ENCODE assay signal across 31 cellular contexts in the genomic region with DNA sequence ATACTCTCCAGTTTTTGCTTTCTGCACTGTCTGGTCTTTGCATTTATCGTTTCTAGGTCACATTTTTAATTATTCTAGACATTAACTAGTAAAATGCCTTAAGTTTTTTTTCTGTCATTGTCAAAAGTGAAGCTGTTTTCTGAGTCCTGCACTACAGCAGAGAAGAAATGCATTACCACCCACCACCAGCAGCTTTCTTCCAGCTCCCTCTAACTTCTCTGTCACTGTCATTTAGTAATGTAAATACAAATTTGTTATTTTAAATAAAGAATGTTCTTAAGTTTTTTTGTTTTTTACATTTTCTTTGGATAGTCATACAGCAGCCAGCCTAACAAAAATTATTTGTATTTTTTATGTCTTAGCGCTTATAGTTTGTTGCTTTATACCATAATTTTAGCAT. TPM values are rescaled to one million over a fixed set of nuclear protein-coding genes. Genes with fewer than 3 reads are reported as not detected.
"Had no signal": no experiment of that assay in that cellular context is flagged by ENCODE, and none has a peak within 500 bp of the region (broad histone marks: within the 10 kb centered on the region; RNA-seq: fewer than 3 reads in every experiment).

No MANE protein-coding gene starts in this region.

- DNase-seq: activated CD4-positive, alpha-beta memory T cell treated with anti-CD3 and anti-CD28 coated beads, Interleukin-2, amount 10 ng/mL, durations not matched to agents 7 days and 5 days; activated CD4-positive, alpha-beta T cell treated with anti-CD3 and anti-CD28 coated beads for 1 hour; activated CD4-positive, alpha-beta T cell treated with anti-CD3 and anti-CD28 coated beads for 4 hours; activated CD4-positive, alpha-beta T cell treated with anti-CD3 and anti-CD28 coated beads, Interleukin-2, amount 10 ng/mL, durations not matched to agents 7 days and 5 days; activated CD4-positive, alpha-beta T cell treated with anti-CD3 and anti-CD28 coated beads, Interleukin-2, amount 50 U/mL, for 4 hours; activated CD8-positive, alpha-beta memory T cell treated with anti-CD3 and anti-CD28 coated beads, Interleukin-2, amount 50 U/mL, for 48 hours; activated gamma-delta T cell; activated naive CD4-positive, alpha-beta T cell; activated naive CD4-positive, alpha-beta T cell treated with anti-CD3 and anti-CD28 coated beads, Interleukin-2, amount 10 ng/mL, durations not matched to agents 7 days and 5 days; activated naive CD8-positive, alpha-beta T cell treated with anti-CD3 and anti-CD28 coated beads, Interleukin-2, amount 10 ng/mL, durations not matched to agents 7 days and 5 days; activated T-cell treated with anti-CD3 and anti-CD28 coated beads for 4 hours; activated T-cell treated with anti-CD3 and anti-CD28 coated beads, Interleukin-2, amount 50 U/mL, for 24 hours; activated T-cell treated with anti-CD3 and anti-CD28 coated beads, Interleukin-2, amount 50 U/mL, for 72 hours; central memory CD4-positive, alpha-beta T cell; cerebellar nuclear complex; colonic mucosa; effector CD8-positive, alpha-beta T cell; foreskin fibroblast; head of caudate nucleus; T-cell had no signal

- H3K27ac ChIP-seq: ascending aorta, breast epithelium, cardiac muscle cell, colonic mucosa had no signal

- H3K4me1 ChIP-seq: ascending aorta, breast epithelium, colonic mucosa had no signal

- H3K4me3 Mint-ChIP-seq: activated CD4-positive, alpha-beta memory T cell treated with anti-CD3 and anti-CD28 coated beads, Interleukin-2, amount 10 ng/mL, durations not matched to agents 7 days and 5 days; activated CD4-positive, alpha-beta T cell treated with anti-CD3 and anti-CD28 coated beads, Interleukin-2, amount 10 ng/mL, durations not matched to agents 7 days and 5 days; activated naive CD4-positive, alpha-beta T cell treated with anti-CD3 and anti-CD28 coated beads, Interleukin-2, amount 10 ng/mL, durations not matched to agents 7 days and 5 days; activated naive CD8-positive, alpha-beta T cell treated with anti-CD3 and anti-CD28 coated beads, Interleukin-2, amount 10 ng/mL, durations not matched to agents 7 days and 5 days; activated T-cell treated with anti-CD3 and anti-CD28 coated beads, Interleukin-2, amount 50 U/mL, for 24 hours; activated T-cell treated with anti-CD3 and anti-CD28 coated beads, Interleukin-2, amount 50 U/mL, for 72 hours; T-cell; T-helper 1 cell treated with Interleukin-12 subunit alpha and Interleukin-12 subunit beta and Interleukin-4 antibody, amounts not matched to agents 30 μg/mL and 1 μg/mL, for 36 hours; T-helper 2 cell treated with Interferon-gamma antibody and Interleukin-4, amounts not matched to agents 5 μg/mL and 100 μg/mL, for 36 hours had no signal

- H3K4me3 ChIP-seq: ascending aorta, breast epithelium, cardiac muscle cell, colonic mucosa had no signal

- H3K9me3 ChIP-seq: ascending aorta, breast epithelium, colonic mucosa had no signal

- H3K27me3 ChIP-seq: ascending aorta, breast epithelium, cardiac muscle cell, colonic mucosa had no signal

- ATAC-seq: activated naive CD4-positive, alpha-beta T cell treated with anti-CD3 and anti-CD28 coated beads, Interleukin-2, amount 50 U/mL, for 72 hours; activated T-cell treated with anti-CD3 and anti-CD28 coated beads, Interleukin-2, amount 50 U/mL, for 72 hours; esophagus mucosa; T-cell had no signal

- FAIRE-seq: frontal cortex had no signal

- H3K4me1 Mint-ChIP-seq: activated CD4-positive, alpha-beta memory T cell treated with anti-CD3 and anti-CD28 coated beads, Interleukin-2, amount 10 ng/mL, durations not matched to agents 7 days and 5 days; activated CD4-positive, alpha-beta T cell treated with anti-CD3 and anti-CD28 coated beads, Interleukin-2, amount 10 ng/mL, durations not matched to agents 7 days and 5 days; activated naive CD4-positive, alpha-beta T cell treated with anti-CD3 and anti-CD28 coated beads, Interleukin-2, amount 10 ng/mL, durations not matched to agents 7 days and 5 days; activated naive CD8-positive, alpha-beta T cell treated with anti-CD3 and anti-CD28 coated beads, Interleukin-2, amount 10 ng/mL, durations not matched to agents 7 days and 5 days; T-cell had no signal

- H3K27ac Mint-ChIP-seq: activated CD4-positive, alpha-beta memory T cell treated with anti-CD3 and anti-CD28 coated beads, Interleukin-2, amount 10 ng/mL, durations not matched to agents 7 days and 5 days; activated CD4-positive, alpha-beta T cell treated with anti-CD3 and anti-CD28 coated beads, Interleukin-2, amount 10 ng/mL, durations not matched to agents 7 days and 5 days; activated naive CD4-positive, alpha-beta T cell treated with anti-CD3 and anti-CD28 coated beads, Interleukin-2, amount 10 ng/mL, durations not matched to agents 7 days and 5 days; activated naive CD4-positive, alpha-beta T cell treated with anti-CD3 and anti-CD28 coated beads, Interleukin-2, amount 50 U/mL, for 72 hours; activated naive CD8-positive, alpha-beta T cell treated with anti-CD3 and anti-CD28 coated beads, Interleukin-2, amount 10 ng/mL, durations not matched to agents 7 days and 5 days; activated T-cell treated with anti-CD3 and anti-CD28 coated beads, Interleukin-2, amount 50 U/mL, for 24 hours; activated T-cell treated with anti-CD3 and anti-CD28 coated beads, Interleukin-2, amount 50 U/mL, for 72 hours; T-cell; T-helper 1 cell treated with Interleukin-12 subunit alpha and Interleukin-12 subunit beta and Interleukin-4 antibody, amounts not matched to agents 30 μg/mL and 1 μg/mL, for 36 hours; T-helper 2 cell treated with Interferon-gamma antibody and Interleukin-4, amounts not matched to agents 5 μg/mL and 100 μg/mL, for 36 hours had no signal

- H3K27me3 Mint-ChIP-seq: activated CD4-positive, alpha-beta memory T cell treated with anti-CD3 and anti-CD28 coated beads, Interleukin-2, amount 10 ng/mL, durations not matched to agents 7 days and 5 days; activated CD4-positive, alpha-beta T cell treated with anti-CD3 and anti-CD28 coated beads, Interleukin-2, amount 10 ng/mL, durations not matched to agents 7 days and 5 days; activated naive CD4-positive, alpha-beta T cell treated with anti-CD3 and anti-CD28 coated beads, Interleukin-2, amount 10 ng/mL, durations not matched to agents 7 days and 5 days; activated naive CD8-positive, alpha-beta T cell treated with anti-CD3 and anti-CD28 coated beads, Interleukin-2, amount 10 ng/mL, durations not matched to agents 7 days and 5 days; activated T-cell treated with anti-CD3 and anti-CD28 coated beads, Interleukin-2, amount 50 U/mL, for 24 hours; brain; T-cell had no signal

- H3K36me3 ChIP-seq: ascending aorta, breast epithelium, cardiac muscle cell, colonic mucosa had no signal

- H3K36me3 Mint-ChIP-seq: activated naive CD4-positive, alpha-beta T cell treated with anti-CD3 and anti-CD28 coated beads, Interleukin-2, amount 10 ng/mL, durations not matched to agents 7 days and 5 days; activated naive CD4-positive, alpha-beta T cell treated with anti-CD3 and anti-CD28 coated beads, Interleukin-2, amount 50 U/mL, for 72 hours; activated naive CD8-positive, alpha-beta T cell treated with anti-CD3 and anti-CD28 coated beads, Interleukin-2, amount 10 ng/mL, durations not matched to agents 7 days and 5 days; T-cell had no signal

- H3K9me3 Mint-ChIP-seq: activated CD4-positive, alpha-beta T cell treated with anti-CD3 and anti-CD28 coated beads, Interleukin-2, amount 10 ng/mL, durations not matched to agents 7 days and 5 days; activated naive CD4-positive, alpha-beta T cell treated with anti-CD3 and anti-CD28 coated beads, Interleukin-2, amount 10 ng/mL, durations not matched to agents 7 days and 5 days; activated naive CD8-positive, alpha-beta T cell treated with anti-CD3 and anti-CD28 coated beads, Interleukin-2, amount 10 ng/mL, durations not matched to agents 7 days and 5 days; activated T-cell treated with anti-CD3 and anti-CD28 coated beads, Interleukin-2, amount 50 U/mL, for 24 hours; activated T-cell treated with anti-CD3 and anti-CD28 coated beads, Interleukin-2, amount 50 U/mL, for 72 hours; T-helper 1 cell treated with Interleukin-12 subunit alpha and Interleukin-12 subunit beta and Interleukin-4 antibody, amounts not matched to agents 30 μg/mL and 1 μg/mL, for 36 hours; T-helper 2 cell treated with Interferon-gamma antibody and Interleukin-4, amounts not matched to agents 5 μg/mL and 100 μg/mL, for 36 hours had no signal

RNA-seq across cellular contexts. Expression of a gene that starts 18.8 kb away (rescaled TPM):
- total RNA-seq: activated CD4-positive, alpha-beta memory T cell treated with anti-CD3 and anti-CD28 coated beads, Interleukin-2, amount 10 ng/mL, durations not matched to agents 7 days and 5 days; activated CD4-positive, alpha-beta T cell treated with anti-CD3 and anti-CD28 coated beads, Interleukin-2, amount 10 ng/mL, durations not matched to agents 7 days and 5 days; activated naive CD4-positive, alpha-beta T cell treated with anti-CD3 and anti-CD28 coated beads, Interleukin-2, amount 50 U/mL, for 72 hours; activated naive CD8-positive, alpha-beta T cell treated with anti-CD3 and anti-CD28 coated beads, Interleukin-2, amount 10 ng/mL, durations not matched to agents 7 days and 5 days; activated T-cell treated with anti-CD3 and anti-CD28 coated beads, Interleukin-2, amount 50 U/mL, for 72 hours; dermis microvascular lymphatic vessel endothelial cell; epithelial cell of proximal tubule had no signal
